1 cellular context compared by ENCODE assay signal in genomic region chr12:8108808-8109398, GRCh38.
TF ChIP-seq lines count a peak whose summit lies in the region.

No MANE protein-coding gene starts in this region.

TF ChIP-seq in HEK293, 187 proteins besides CTCF, POLR2A, EP300 and RAD21 (continued from another document):
- TF ChIP-seq ZNF280C (tag by site-specific recombination; IDR thresholded peaks at IDR 0.05) (no peak), ZNF366 (tag by site-specific recombination; conservative IDR thresholded peaks at IDR 0.05) (no peak), ZNF707 (tag by site-specific recombination; IDR thresholded peaks at IDR 0.05) (no peak), PRDM10 (tag by site-specific recombination; IDR thresholded peaks at IDR 0.05) (no peak), ZFHX2 (tag by site-specific recombination; conservative IDR thresholded peaks at IDR 0.05) (no peak)
